15 cellular contexts compared by ENCODE assay signal in genomic region chr14:96508900-96509299, GRCh38. TPM values are rescaled to one million over a fixed set of nuclear protein-coding genes. Genes with fewer than 3 reads are reported as not detected.
DNase-seq lines count a peak whose midpoint lies in the region; ATAC-seq, FAIRE-seq and TF ChIP-seq lines count a peak whose summit lies in the region.
"Had no signal": no experiment of that assay in that cellular context is flagged by ENCODE, and none has a peak within 500 bp of the region (broad histone marks: within the 10 kb centered on the region; RNA-seq: fewer than 3 reads in every experiment).

No MANE protein-coding gene starts in this region.

- no peaks in the 10 kb centered on the region for H3K27me3 Mint-ChIP-seq in CD8-positive, alpha-beta memory T cell
- no peaks in the 10 kb centered on the region for H3K27me3 Mint-ChIP-seq in WTC11 (ENCODE audit: low read depth)
- H3K27me3 Mint-ChIP-seq: dendritic cell treated with granulocyte-macrophage colony-stimulating factor and Interleukin-4, amounts not matched to agents 40 ng/mL and 50 ng/mL, for 4 days had no signal

- peaks cover 0 to 11% (median 0%) of the 10 kb centered on the region in 3 donors for H3K36me3 Mint-ChIP-seq in CD8-positive, alpha-beta memory T cell
- 0 out of 2 replicates have a peak, but pooled peaks cover 3% of the 10 kb centered on the region for H3K36me3 Mint-ChIP-seq in WTC11

- H3K4me3 ChIP-seq in CD8-positive, alpha-beta memory T cell (ENCODE audit: low read length): no peak overlapping the region
- no peak overlapping the region for H3K4me3 ChIP-seq in liver (ENCODE audit: low read depth in 1 of 3, low read length in 3 of 3)
- H3K4me3 ChIP-seq: lung had no signal

- CTCF ChIA-PET in CD8-positive, alpha-beta memory T cell (lab: Charles Lee): interaction anchor here (0.6 kb wide), 1 partner anchor 47 kb away, joined by 3 read pairs; no protein-coding TSS in a partner anchor
- CTCF ChIA-PET in WTC11 (lab: Charles Lee): no interaction called here
- CTCF ChIA-PET in GM10248 (lab: Yijun Ruan, JAX): interaction anchor here (0.7 kb wide), 1 partner anchor 21 kb away, joined by 3 read pairs; no protein-coding TSS in a partner anchor

- H3K9me3 ChIP-seq in CD8-positive, alpha-beta memory T cell (ENCODE audit: low read length): no peaks in the 10 kb centered on the region
- no peaks in the 10 kb centered on the region for H3K9me3 ChIP-seq in liver (ENCODE audit: control insufficient read depth in 4 of 4, low read length in 3 of 4)

- peak overlapping the region in 4 of 8 donors; percentile 21 to 81 (median 60) for H3K27ac Mint-ChIP-seq in CD8-positive, alpha-beta memory T cell
- H3K27ac Mint-ChIP-seq in WTC11: peak overlapping the region; percentile 79
- H3K27ac Mint-ChIP-seq: dendritic cell treated with granulocyte-macrophage colony-stimulating factor and Interleukin-4, amounts not matched to agents 40 ng/mL and 50 ng/mL, for 4 days had no signal

- H3K27ac ChIP-seq in CD8-positive, alpha-beta memory T cell (ENCODE audit: low read depth, low read length): no peak overlapping the region
- H3K27ac ChIP-seq in liver (ENCODE audit: low read depth in 1 of 2, low read length in 2 of 2): no peak overlapping the region

- no peak for TF ChIP-seq POLR2A in GM12892 (IDR thresholded peaks at IDR 0.05; ENCODE audit: low read depth, low read length)

- TF ChIP-seq RAD21 in liver (IDR thresholded peaks at IDR 0.05): no peak

- H3K36me3 ChIP-seq in CD8-positive, alpha-beta memory T cell (ENCODE audit: insufficient read depth, low read length): no peaks in the 10 kb centered on the region
- no peaks in the 10 kb centered on the region for H3K36me3 ChIP-seq in liver (ENCODE audit: control insufficient read depth in 4 of 4, insufficient read depth in 3 of 4, low read depth in 1 of 4, low read length in 3 of 4)

- POLR2A ChIA-PET in CD8-positive, alpha-beta memory T cell (lab: Charles Lee): no interaction called here
- POLR2A ChIA-PET in WTC11 (lab: Charles Lee): no interaction called here
- POLR2A ChIA-PET in GM10248 (lab: Yijun Ruan, JAX): interaction anchor here (0.5 kb wide), 1 partner anchor 14 kb away, joined by 5 read pairs; no protein-coding TSS in a partner anchor

- FAIRE-seq in GM12892 (lab: Jason Lieb, UNC): no peak

- H3K4me3 Mint-ChIP-seq in CD8-positive, alpha-beta memory T cell: peak overlapping the region in 4 of 7 donors; percentile 13 to 54 (median 24)
- no peak overlapping the region for H3K4me3 Mint-ChIP-seq in WTC11
- H3K4me3 Mint-ChIP-seq: dendritic cell treated with granulocyte-macrophage colony-stimulating factor and Interleukin-4, amounts not matched to agents 40 ng/mL and 50 ng/mL, for 4 days had no signal

- 95% methylated on average over 5 of the region's 5 CpGs for WGBS in liver

- ATAC-seq in WTC11 (no peak), GM19351 (IDR thresholded peaks at IDR 0.05; ENCODE audit: unreplicated experiment) (no peak), HG03432 (IDR thresholded peaks at IDR 0.05; ENCODE audit: unreplicated experiment) (no peak)
- ATAC-seq: stimulated activated naive CD8-positive, alpha-beta T cell treated with anti-CD3 and anti-CD28 coated beads, Interleukin-15, Interleukin-2, amounts not matched to agents 100 U/mL and 50 U/mL, for 24 hours had no signal

- H3K9ac ChIP-seq in liver (ENCODE audit: low read depth in 1 of 2, low read length in 2 of 2): no peak overlapping the region

- H3K9me3 Mint-ChIP-seq in CD8-positive, alpha-beta memory T cell: no peaks in the 10 kb centered on the region
- no peaks in the 10 kb centered on the region for H3K9me3 Mint-ChIP-seq in WTC11
- H3K9me3 Mint-ChIP-seq: dendritic cell treated with granulocyte-macrophage colony-stimulating factor and Interleukin-4, amounts not matched to agents 40 ng/mL and 50 ng/mL, for 4 days had no signal

- no peak for TF ChIP-seq CTCF in WTC11 (IDR thresholded peaks at IDR 0.05)
- no peak for TF ChIP-seq CTCF in liver (IDR thresholded peaks at IDR 0.05; ENCODE audit: low read depth, low read length, missing input control)
- no peak for TF ChIP-seq CTCF in GM10248 (IDR thresholded peaks at IDR 0.05; ENCODE audit: control extremely low read depth, extremely low read depth, low read depth, missing control alignments)

- H3K4me1 Mint-ChIP-seq in CD8-positive, alpha-beta memory T cell: peaks cover 89 to 97% (median 96%) of the 10 kb centered on the region in 3 donors
- H3K4me1 Mint-ChIP-seq in WTC11: peaks cover 78% of the 10 kb centered on the region

- H3K27me3 ChIP-seq in CD8-positive, alpha-beta memory T cell (ENCODE audit: insufficient read depth, low read length, poor library complexity, severe bottlenecking): no peaks in the 10 kb centered on the region
- no peaks in the 10 kb centered on the region for H3K27me3 ChIP-seq in liver (ENCODE audit: control insufficient read depth in 4 of 4, insufficient read depth in 4 of 4, low read length in 3 of 4)

- no peak for DNase-seq in CD8-positive, alpha-beta memory T cell
- DNase-seq in HCEC 1CT (peak; percentile 25), WTC11 (ENCODE audit: low spot score) (no peak), GM10248 (ENCODE audit: extremely low spot score) (no peak), GM12892 (ENCODE audit: insufficient read length) (no peak)
- DNase-seq: activated CD4-positive, CD25-positive, alpha-beta regulatory T cell treated with anti-CD3 and anti-CD28 coated beads, Interleukin-2, amount 50 U/mL, for 72 hours; activated T-cell treated with anti-CD3 and anti-CD28 coated beads for 4 hours; amniotic stem cell; OCI-M1; stimulated activated naive CD8-positive, alpha-beta T cell treated with anti-CD3 and anti-CD28 coated beads, Interleukin-15, Interleukin-2, amounts not matched to agents 100 U/mL and 50 U/mL, for 24 hours had no signal

- peaks cover 88% of the 10 kb centered on the region for H3K4me1 ChIP-seq in CD8-positive, alpha-beta memory T cell (ENCODE audit: insufficient read depth, low read length)
- H3K4me1 ChIP-seq in liver (ENCODE audit: control insufficient read depth in 4 of 4, insufficient read depth in 4 of 4, low read length in 3 of 4): peaks cover 8 to 71% (median 57%) of the 10 kb centered on the region in 4 donors

TF ChIP-seq in WTC11, 78 proteins besides CTCF, POLR2A, EP300 and RAD21:
- TF ChIP-seq FOXJ3 (CRISPR knock-in tag; IDR thresholded peaks at IDR 0.05; ENCODE audit: borderline replicate concordance): no peak
- peak; percentile 28; the same call in 1 of the 2 replicates for TF ChIP-seq GABPB1 (CRISPR knock-in tag; IDR thresholded peaks at IDR 0.05)
- TF ChIP-seq HMGA2 (CRISPR knock-in tag; IDR thresholded peaks at IDR 0.05): no peak

TF ChIP-seq in liver, 16 proteins besides CTCF, POLR2A, EP300 and RAD21:
- TF ChIP-seq NR2F2 (IDR thresholded peaks at IDR 0.05) (peak; percentile 18), TAF1 (conservative IDR thresholded peaks at IDR 0.05) (no peak), ATF3 (IDR thresholded peaks at IDR 0.05) (no peak)

RNA-seq across cellular contexts. Expression of gene PAPOLA, which starts 6.7 kb away (rescaled TPM):
- 100 to 1,000 TPM; 184 to 186 TPM for total RNA-seq in CD8-positive, alpha-beta memory T cell
- 67.7 TPM for polyA plus RNA-seq in CD8-positive, alpha-beta memory T cell
- total RNA-seq in WTC11 (2021): 184 to 210 TPM (median 193 TPM) in 3 replicates
- total RNA-seq in liver: 100 to 1,000 TPM in 1 of 2 donors, 10 to 100 TPM in 1; 89.7 to 107 TPM
- 10 to 100 TPM; 29.4 to 53.4 TPM for polyA plus RNA-seq in liver
- 90.6 TPM for polyA plus RNA-seq in GM12892 (2012; ENCODE audit: missing spikeins)
